Comparison of ENCODE assay signal across 1 cellular context in the genomic region with DNA sequence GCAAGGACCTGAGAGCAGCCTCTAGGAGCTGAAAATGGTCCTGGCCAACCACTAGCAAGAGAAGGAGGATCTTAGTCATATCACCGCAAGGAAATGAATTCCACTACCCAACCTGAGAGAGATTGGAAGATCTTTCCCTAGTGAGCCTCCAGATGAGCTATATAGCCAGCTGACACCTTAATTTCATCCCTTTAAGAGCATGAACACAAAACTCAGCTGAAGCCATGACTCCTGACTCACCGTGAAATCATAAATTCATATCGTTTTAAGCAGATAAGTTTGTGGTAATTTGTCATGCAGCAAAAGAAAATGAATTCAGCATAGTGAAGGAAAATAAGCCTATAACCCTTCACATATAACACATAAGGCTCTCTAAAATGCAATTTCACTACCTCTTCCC.
TF ChIP-seq lines count a peak whose summit lies in the region.

No MANE protein-coding gene starts in this region.

TF ChIP-seq in SK-N-SH treated with all-trans-retinoic acid at 6 μM for 48 hours, 23 proteins besides CTCF, POLR2A, EP300 and RAD21:
- TF ChIP-seq, protein P1, sequence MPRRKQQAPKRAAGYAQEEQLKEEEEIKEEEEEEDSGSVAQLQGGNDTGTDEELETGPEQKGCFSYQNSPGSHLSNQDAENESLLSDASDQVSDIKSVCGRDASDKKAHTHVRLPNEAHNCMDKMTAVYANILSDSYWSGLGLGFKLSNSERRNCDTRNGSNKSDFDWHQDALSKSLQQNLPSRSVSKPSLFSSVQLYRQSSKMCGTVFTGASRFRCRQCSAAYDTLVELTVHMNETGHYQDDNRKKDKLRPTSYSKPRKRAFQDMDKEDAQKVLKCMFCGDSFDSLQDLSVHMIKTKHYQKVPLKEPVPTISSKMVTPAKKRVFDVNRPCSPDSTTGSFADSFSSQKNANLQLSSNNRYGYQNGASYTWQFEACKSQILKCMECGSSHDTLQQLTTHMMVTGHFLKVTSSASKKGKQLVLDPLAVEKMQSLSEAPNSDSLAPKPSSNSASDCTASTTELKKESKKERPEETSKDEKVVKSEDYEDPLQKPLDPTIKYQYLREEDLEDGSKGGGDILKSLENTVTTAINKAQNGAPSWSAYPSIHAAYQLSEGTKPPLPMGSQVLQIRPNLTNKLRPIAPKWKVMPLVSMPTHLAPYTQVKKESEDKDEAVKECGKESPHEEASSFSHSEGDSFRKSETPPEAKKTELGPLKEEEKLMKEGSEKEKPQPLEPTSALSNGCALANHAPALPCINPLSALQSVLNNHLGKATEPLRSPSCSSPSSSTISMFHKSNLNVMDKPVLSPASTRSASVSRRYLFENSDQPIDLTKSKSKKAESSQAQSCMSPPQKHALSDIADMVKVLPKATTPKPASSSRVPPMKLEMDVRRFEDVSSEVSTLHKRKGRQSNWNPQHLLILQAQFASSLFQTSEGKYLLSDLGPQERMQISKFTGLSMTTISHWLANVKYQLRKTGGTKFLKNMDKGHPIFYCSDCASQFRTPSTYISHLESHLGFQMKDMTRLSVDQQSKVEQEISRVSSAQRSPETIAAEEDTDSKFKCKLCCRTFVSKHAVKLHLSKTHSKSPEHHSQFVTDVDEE (CRISPR knock-in tag; IDR thresholded peaks at IDR 0.05) = no peak
- TF ChIP-seq PPARA (CRISPR knock-in tag; IDR thresholded peaks at IDR 0.05; ENCODE audit: borderline replicate concordance) = no peak
- TF ChIP-seq ARNTL (CRISPR knock-in tag; IDR thresholded peaks at IDR 0.05; ENCODE audit: borderline replicate concordance, low read depth) = no peak
- no peak for TF ChIP-seq SNAI2 (CRISPR knock-in tag; IDR thresholded peaks at IDR 0.05)
